ENCODE assay signal across 22 cellular contexts in the genomic region with DNA sequence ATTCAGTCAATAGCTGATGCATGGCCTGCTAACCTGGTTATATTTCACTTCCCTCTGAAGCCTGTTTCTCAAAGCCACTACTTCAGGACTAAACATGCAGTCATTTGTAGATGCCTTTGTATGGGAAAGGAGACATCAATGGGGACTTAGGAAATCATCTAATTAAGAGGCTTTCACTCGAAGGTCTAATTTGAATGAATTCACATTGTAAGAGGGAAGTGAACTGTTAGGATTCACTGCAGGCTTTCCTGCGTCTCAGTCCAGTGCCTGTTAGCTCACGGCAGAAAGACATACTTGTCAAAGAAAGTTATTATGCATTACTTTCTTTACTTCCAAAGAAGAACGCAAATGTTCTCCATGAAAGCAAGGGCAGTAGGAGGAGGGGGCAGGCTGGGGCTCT. TPM values are rescaled to one million over a fixed set of nuclear protein-coding genes. Genes with fewer than 3 reads are reported as not detected.
DNase-seq lines count a peak whose midpoint lies in the region; ATAC-seq, FAIRE-seq and TF ChIP-seq lines count a peak whose summit lies in the region.
"Had no signal": no experiment of that assay in that cellular context is flagged by ENCODE, and none has a peak within 500 bp of the region (broad histone marks: within the 10 kb centered on the region; RNA-seq: fewer than 3 reads in every experiment).

No MANE protein-coding gene starts in this region.

- no peaks in the 10 kb centered on the region for H3K79me1 ChIP-seq in H1 (ENCODE audit: low read depth, low read length)
- no peaks in the 10 kb centered on the region for H3K79me1 ChIP-seq in neuronal stem cell (ENCODE audit: low read depth, low read length)

- H3K27ac ChIP-seq in A673 (ENCODE audit: low read depth, low read length, poor library complexity, severe bottlenecking): peak overlapping the region; percentile 44
- H3K27ac ChIP-seq in GM23338 (ENCODE audit: low read depth): 0 out of 2 replicates have a peak overlapping the region, but pooled peaks have one; percentile 51
- H3K27ac ChIP-seq in H1 (ENCODE audit: low read depth, low read length): no peak overlapping the region
- no peak overlapping the region for H3K27ac ChIP-seq in neuronal stem cell (replicated peaks; ENCODE audit: low read length)
- H3K27ac ChIP-seq: BLaER1 treated with 17β-estradiol and CSF1 and Interleukin-3, amounts not matched to agents 10 nM and 100 nM; C4-2B had no signal

- H3K27ac Mint-ChIP-seq in GM23338: no peak overlapping the region
- H3K27ac Mint-ChIP-seq: B cell; CD4-positive, alpha-beta T cell; CD8-positive, alpha-beta T cell had no signal

- no peak overlapping the region for H3K56ac ChIP-seq in H1 (replicated peaks; ENCODE audit: insufficient read length, low read depth, low read length)

- H3K14ac ChIP-seq in H1 (ENCODE audit: insufficient read length) (no peak overlapping the region), neuronal stem cell (ENCODE audit: low read length) (no peak overlapping the region)

- H4K8ac ChIP-seq in H1 (ENCODE audit: extremely low read depth, insufficient read depth, low read length): no peak overlapping the region
- no peak overlapping the region for H4K8ac ChIP-seq in neuronal stem cell (ENCODE audit: low read depth, low read length)

- H3K9ac ChIP-seq in H1 (replicated peaks in 1 of 4; ENCODE audit: extremely low read depth in 1 of 4, low read depth in 3 of 4, low read length in 3 of 4) (no peak overlapping the region), neuronal stem cell (ENCODE audit: low read depth, low read length, poor library complexity) (no peak overlapping the region)
- H3K9ac ChIP-seq: BLaER1 treated with 17β-estradiol and CSF1 and Interleukin-3, amounts not matched to agents 10 nM and 100 nM had no signal

- FAIRE-seq in H1 (lab: Jason Lieb, UNC): no peak
- FAIRE-seq: A204.1, D721Med, G401.6, GM12891 had no signal

- intact Hi-C loops in A673 (cut with micrococcal nuclease; ENCODE audit: unreplicated experiment) (no loop called here), cardiac septum (cut with DNase I) (no loop called here)

- H3K27me3 ChIP-seq in A673 (replicated peaks; ENCODE audit: insufficient read depth, low read depth, low read length, poor library complexity): no peaks in the 10 kb centered on the region
- no peaks in the 10 kb centered on the region for H3K27me3 ChIP-seq in GM23338 (ENCODE audit: insufficient read depth)
- H3K27me3 ChIP-seq in H1 (replicated peaks in 1 of 4; ENCODE audit: control insufficient read depth in 3 of 4, extremely low read depth in 1 of 4, insufficient read depth in 3 of 4, low read length in 3 of 4): no peaks in the 10 kb centered on the region
- H3K27me3 ChIP-seq in neuronal stem cell (ENCODE audit: control insufficient read depth in 3 of 3, insufficient read depth in 3 of 3, low read depth in 1 of 3, low read length in 3 of 3): no peaks in the 10 kb centered on the region
- H3K27me3 ChIP-seq: BLaER1 treated with 17β-estradiol and CSF1 and Interleukin-3, amounts not matched to agents 10 nM and 100 nM had no signal

- no peaks in the 10 kb centered on the region for H3K9me2 ChIP-seq in GM23338 (ENCODE audit: insufficient read depth)

- POLR2A ChIA-PET in A673 (lab: Charles Lee; ENCODE audit: low non-redundant PET): no interaction called here
- POLR2A ChIA-PET in H1 (lab: Charles Lee; ENCODE audit: partially characterized antibody): interaction anchor here (1.5 kb wide), 1 partner anchor 22 kb away, joined by 4 read pairs; no protein-coding TSS in a partner anchor

- no peaks in the 10 kb centered on the region for H4K20me1 ChIP-seq in GM23338 (replicated peaks; ENCODE audit: insufficient read depth)
- H4K20me1 ChIP-seq in H1 (replicated peaks in 1 of 2; ENCODE audit: control insufficient read depth in 1 of 2, insufficient read depth in 2 of 2, low read length in 2 of 2): no peaks in the 10 kb centered on the region
- H4K20me1 ChIP-seq: BLaER1 treated with 17β-estradiol and CSF1 and Interleukin-3, amounts not matched to agents 10 nM and 100 nM had no signal

- H3K4me3 ChIP-seq in A673 (ENCODE audit: low read depth, low read length, poor library complexity, severe bottlenecking): no peak overlapping the region
- H3K4me3 ChIP-seq in GM23338: no peak overlapping the region
- no peak overlapping the region for H3K4me3 ChIP-seq in H1 (ENCODE audit: extremely low read depth in 1 of 4, insufficient read depth in 2 of 4, low read depth in 3 of 4, low read length in 4 of 4)
- no peak overlapping the region for H3K4me3 ChIP-seq in neuronal stem cell (ENCODE audit: low read length in 2 of 2)
- H3K4me3 ChIP-seq: BLaER1 treated with 17β-estradiol and CSF1 and Interleukin-3, amounts not matched to agents 10 nM and 100 nM had no signal

- H3K4ac ChIP-seq in H1 (replicated peaks; ENCODE audit: insufficient read length, low read depth, low read length): no peak overlapping the region
- H3K4ac ChIP-seq in neuronal stem cell (ENCODE audit: low read length): no peak overlapping the region

- H2BK120ac ChIP-seq in H1 (replicated peaks; ENCODE audit: low read depth, low read length) (no peak overlapping the region), neuronal stem cell (ENCODE audit: low read depth, low read length) (no peak overlapping the region)

- H2AK5ac ChIP-seq in H1 (ENCODE audit: low read depth, low read length): no peak overlapping the region
- no peak overlapping the region for H2AK5ac ChIP-seq in neuronal stem cell (ENCODE audit: low read depth, low read length)

- peaks cover 10% of the 10 kb centered on the region for H3K27me3 Mint-ChIP-seq in GM23338 (ENCODE audit: insufficient read depth, low read depth, poor library complexity)
- H3K27me3 Mint-ChIP-seq: B cell; CD4-positive, alpha-beta T cell had no signal

- no peaks in the 10 kb centered on the region for H3K36me3 Mint-ChIP-seq in GM23338 (ENCODE audit: low read depth)
- H3K36me3 Mint-ChIP-seq: CD8-positive, alpha-beta T cell had no signal

- H4K5ac ChIP-seq in H1 (ENCODE audit: insufficient read length, low read depth, low read length): no peak overlapping the region

- TF ChIP-seq EP300 in H1 (IDR thresholded peaks at IDR 0.05; ENCODE audit: borderline replicate concordance in 1 of 2, low read depth in 2 of 2, low read length in 2 of 2): no peak

- peaks cover 25% of the 10 kb centered on the region for H3K4me1 Mint-ChIP-seq in GM23338
- H3K4me1 Mint-ChIP-seq: B cell had no signal

- 0 out of 2 replicates have a peak overlapping the region, but pooled peaks have one; percentile 47 for H2AFZ ChIP-seq in GM23338
- no peak overlapping the region for H2AFZ ChIP-seq in H1 (ENCODE audit: low read length)
- no peak overlapping the region for H2AFZ ChIP-seq in neuronal stem cell (ENCODE audit: low read length)

- CTCF ChIA-PET in A673 (lab: Charles Lee): no interaction called here
- CTCF ChIA-PET in H1 (lab: Charles Lee; ENCODE audit: partially characterized antibody): interaction anchor here (1.1 to 3.4 kb wide), 6 partner anchors 12 to 141 kb away, joined by 3 to 19 read pairs (median 6); no protein-coding TSS in a partner anchor

- H3K36me3 ChIP-seq in A673 (ENCODE audit: insufficient read depth, low read length, poor library complexity, severe bottlenecking) (no peaks in the 10 kb centered on the region), GM23338 (ENCODE audit: insufficient read depth) (no peaks in the 10 kb centered on the region), H1 (ENCODE audit: control insufficient read depth in 2 of 4, insufficient read depth in 4 of 4, low read length in 3 of 4) (no peaks in the 10 kb centered on the region), neuronal stem cell (replicated peaks in 1 of 2; ENCODE audit: control insufficient read depth in 2 of 2, insufficient read depth in 2 of 2, low read length in 2 of 2) (no peaks in the 10 kb centered on the region)
- H3K36me3 ChIP-seq: BLaER1 treated with 17β-estradiol and CSF1 and Interleukin-3, amounts not matched to agents 10 nM and 100 nM had no signal

- TF ChIP-seq CTCF in A673 (conservative IDR thresholded peaks at IDR 0.05; ENCODE audit: low read depth, low read length) (no peak), GM23338 (conservative IDR thresholded peaks at IDR 0.05; ENCODE audit: low read depth in 2 of 2) (no peak), H1 (IDR thresholded peaks at IDR 0.05; ENCODE audit: control extremely low read depth in 1 of 3, insufficient read depth in 1 of 3, low read depth in 1 of 3, low read length in 3 of 3) (no peak)

- no peak overlapping the region for H3K23ac ChIP-seq in H1 (ENCODE audit: insufficient read length)
- H3K23ac ChIP-seq in neuronal stem cell (ENCODE audit: low read depth, low read length, poor library complexity): no peak overlapping the region

- DNase-seq in A673 (ENCODE audit: low spot score): peak; percentile 60
- DNase-seq in GM23338 (ENCODE audit: low spot score): no peak
- no peak for DNase-seq in H1 (ENCODE audit: low read depth in 1 of 2, low spot score in 2 of 2)
- peak; percentile 29 for DNase-seq in neuronal stem cell (ENCODE audit: low spot score)
- no peak for DNase-seq in cardiac septum (ENCODE audit: low spot score)
- DNase-seq: 8988T; AML-193; Caco-2; Calu3; CD4-positive, alpha-beta T cell; CD8-positive, alpha-beta T cell; DMS79 treated with DMSO at 0.1 percent for 48 hours; GF-D8 had no signal

- TF ChIP-seq RAD21 in H1 (IDR thresholded peaks at IDR 0.05 in 1 of 2, conservative IDR thresholded peaks at IDR 0.05 in 1 of 2; ENCODE audit: low read depth in 2 of 2, low read length in 2 of 2): no peak

- H3F3A ChIP-seq in GM23338 (replicated peaks; ENCODE audit: low read depth): no peaks in the 10 kb centered on the region; the same call in 1 of the 2 replicates

- H3K4me2 ChIP-seq in GM23338 (peak overlapping the region; percentile 55; the same call in 1 of the 2 replicates), H1 (ENCODE audit: insufficient read depth in 1 of 2, low read depth in 2 of 2, low read length in 2 of 2) (no peak overlapping the region), neuronal stem cell (ENCODE audit: insufficient read depth, low read length, poor library complexity, severe bottlenecking) (no peak overlapping the region)
- H3K4me2 ChIP-seq: BLaER1 treated with 17β-estradiol and CSF1 and Interleukin-3, amounts not matched to agents 10 nM and 100 nM had no signal

- no peak overlapping the region for H3K4me3 Mint-ChIP-seq in GM23338
- H3K4me3 Mint-ChIP-seq: B cell; CD4-positive, alpha-beta T cell; CD8-positive, alpha-beta T cell had no signal

- no peaks in the 10 kb centered on the region for H3K9me3 Mint-ChIP-seq in GM23338
- H3K9me3 Mint-ChIP-seq: CD4-positive, alpha-beta T cell; CD8-positive, alpha-beta T cell had no signal

- H3K23me2 ChIP-seq in H1 (ENCODE audit: low read depth, low read length): no peaks in the 10 kb centered on the region

- peak overlapping the region; percentile 38; the same call in 1 of the 2 replicates for H2BK20ac ChIP-seq in H1 (ENCODE audit: low read length)

- no peak for TF ChIP-seq POLR2A in H1 (IDR thresholded peaks at IDR 0.05; ENCODE audit: control extremely low read depth in 1 of 2, low read depth in 2 of 2, low read length in 2 of 2)

- peak overlapping the region; percentile 54; the same call in 1 of the 2 replicates for H2BK5ac ChIP-seq in H1 (ENCODE audit: low read depth, low read length)
- H2BK5ac ChIP-seq in neuronal stem cell (ENCODE audit: low read length): no peak overlapping the region

- ATAC-seq in GM23338 (no peak), GM18517 (IDR thresholded peaks at IDR 0.05; ENCODE audit: unreplicated experiment) (no peak), GM18868 (IDR thresholded peaks at IDR 0.05; ENCODE audit: unreplicated experiment) (no peak)
- ATAC-seq: CD8-positive, alpha-beta T cell had no signal

- H2BK15ac ChIP-seq in H1 (ENCODE audit: low read length) (no peak overlapping the region), neuronal stem cell (ENCODE audit: low read length) (no peak overlapping the region)

- H3K9me3 ChIP-seq in A673 (ENCODE audit: low read depth, low read length, poor library complexity, severe bottlenecking) (no peaks in the 10 kb centered on the region), H1 (ENCODE audit: insufficient read depth in 2 of 2, low read depth in 1 of 2, low read length in 1 of 2) (no peaks in the 10 kb centered on the region), neuronal stem cell (replicated peaks in 1 of 2; ENCODE audit: control insufficient read depth in 2 of 2, insufficient read depth in 1 of 2, low read depth in 1 of 2, low read length in 2 of 2) (no peaks in the 10 kb centered on the region)
- H3K9me3 ChIP-seq: Caco-2 had no signal

- H3K4me1 ChIP-seq in A673 (ENCODE audit: insufficient read depth, low read length, poor library complexity, severe bottlenecking) (peaks cover 17% of the 10 kb centered on the region), GM23338 (ENCODE audit: insufficient read depth) (peaks cover 18% of the 10 kb centered on the region), H1 (replicated peaks in 1 of 4; ENCODE audit: control insufficient read depth in 3 of 4, insufficient read depth in 4 of 4, low read length in 3 of 4) (peaks cover 0 to 13% (median 7%) of the 10 kb centered on the region in 4 experiments; a peak in 4 of 7 replicates), neuronal stem cell (ENCODE audit: control insufficient read depth in 2 of 2, insufficient read depth in 1 of 2, low read depth in 1 of 2, low read length in 2 of 2) (peaks cover 0 to 7% of the 10 kb centered on the region in 2 donors)
- H3K4me1 ChIP-seq: BLaER1 treated with 17β-estradiol and CSF1 and Interleukin-3, amounts not matched to agents 10 nM and 100 nM; Caco-2 had no signal

- no peaks in the 10 kb centered on the region for H3K79me2 ChIP-seq in GM23338 (replicated peaks; ENCODE audit: insufficient read depth)
- H3K79me2 ChIP-seq in H1 (ENCODE audit: control insufficient read depth in 1 of 2, insufficient read depth in 2 of 2, low read length in 2 of 2): no peaks in the 10 kb centered on the region

- no TSS peak for BruUV-seq in A673 (replicated peaks; lab: Mats Ljungman, UMichigan)

- H4K91ac ChIP-seq in H1 (replicated peaks; ENCODE audit: insufficient read length, low read length) (peak overlapping the region; percentile 48), neuronal stem cell (ENCODE audit: low read depth, low read length, poor library complexity) (no peak overlapping the region)

- peak overlapping the region; percentile 51 for H3K18ac ChIP-seq in H1 (ENCODE audit: extremely low read depth, low read length)
- no peak overlapping the region for H3K18ac ChIP-seq in neuronal stem cell (ENCODE audit: low read length)

- 95% methylated on average over 4 of the region's 4 CpGs; no CpG with 5 or more reads in 1 of the 2 experiments for WGBS in H1 (ENCODE audit: extremely low coverage in 1 of 2, insufficient coverage in 1 of 2, insufficient read length in 1 of 2, insufficient replicate concordance in 2 of 2, low coverage in 1 of 2, low lambda C conversion rate in 2 of 2, missing lambda C conversion rate in 1 of 2), 2 experiments
- no CpG with 5 or more reads among the region's 4 CpGs for whole genome bisulfite sequencing in neuronal stem cell (ENCODE audit: extremely low coverage in 2 of 2, insufficient read length in 2 of 2, insufficient replicate concordance in 1 of 2), 2 donors

- no peak overlapping the region for H2BK12ac ChIP-seq in H1 (ENCODE audit: low read depth, low read length)
- H2BK12ac ChIP-seq in neuronal stem cell (ENCODE audit: low read length): no peak overlapping the region

RNA-seq across cellular contexts. Expression of a gene that starts 50.6 kb away (rescaled TPM):
- total RNA-seq in A673 (2021): 10.4 and 12.1 TPM in 2 replicates
- 3.2 and 3.6 TPM in 2 replicates for total RNA-seq in GM23338 (2014; rRNA removed; shearing (Covaris generic))
- 2.1 and 2.5 TPM in 2 replicates for polyA plus RNA-seq in GM23338 (2016; fragmentation: Nextera tagmentation; extraction: Ambion mirVana)
- total RNA-seq in H1 (2021; fragmentation: NEBNext Ultra II Directional; extraction: Animal tissue kit (Norgen Biotek cat#: 25700)): 3.9 and 4.1 TPM in 2 replicates
- polyA plus RNA-seq in H1 (2011; rRNA removed): 7.8 and 8.5 TPM in 2 replicates
- 10.2 TPM for polyA plus RNA-seq in H1 (2011; cell fraction: cytosol; rRNA removed)
- polyA plus RNA-seq in H1 (2011; cell fraction: nucleus; rRNA removed): 15.5 TPM
- 5.3 to 6.4 TPM (median 5.5 TPM) in 4 replicates for polyA plus RNA-seq in H1 (2012, experiment 1 of 2)
- 4.4 TPM for polyA plus RNA-seq in H1 (2012, experiment 2 of 2)
- polyA plus RNA-seq in H1 (2013, experiment 1 of 2): 2.5 TPM
- polyA plus RNA-seq in H1 (2013, experiment 2 of 2): 2.1 TPM
- 5.5 and 6.0 TPM in 2 replicates for polyA minus RNA-seq in H1 (2011; rRNA and poly(A)+ RNA removed)
- 4.8 TPM for polyA minus RNA-seq in H1 (2011; cell fraction: cytosol; rRNA and poly(A)+ RNA removed)
- polyA minus RNA-seq in H1 (2011; cell fraction: nucleus; rRNA and poly(A)+ RNA removed): 3.2 TPM
- 10.6 TPM for polyA plus RNA-seq in neuronal stem cell (2013, experiment 1 of 2)
- polyA plus RNA-seq in neuronal stem cell (2013, experiment 2 of 2): 9.9 TPM
- 1.8 TPM for total RNA-seq in cardiac septum

Comparison
In these comparisons a context has a peak if more than half of its experiments do, and no peak if none do; other contexts are left out.
1. DNase-seq: peak in A673 (single experiment) and neuronal stem cell (single experiment); none in GM23338 (single experiment), H1 (0 of 2) and cardiac septum (single experiment).
2. H3K27ac ChIP-seq: peak in A673 (single experiment) and GM23338 (single experiment); none in H1 (single experiment) and neuronal stem cell (single experiment).